24 cellular contexts compared by ENCODE assay signal in genomic region chr11:69053169-69053477, GRCh38. TPM values are rescaled to one million over a fixed set of nuclear protein-coding genes. Genes with fewer than 3 reads are reported as not detected.
DNase-seq lines count a peak whose midpoint lies in the region; ATAC-seq and TF ChIP-seq lines count a peak whose summit lies in the region.
"Had no signal": no experiment of that assay in that cellular context is flagged by ENCODE, and none has a peak within 500 bp of the region (broad histone marks: within the 10 kb centered on the region; RNA-seq: fewer than 3 reads in every experiment).

No MANE protein-coding gene starts in this region.

- H3K27ac ChIP-seq in BLaER1 treated with 17β-estradiol and CSF1 and Interleukin-3, amounts not matched to agents 10 nM and 100 nM = no peak overlapping the region
- peak overlapping the region; percentile 22 to 32 for H3K27ac ChIP-seq in esophagus (ENCODE audit: low read depth in 2 of 2, low read length in 1 of 2)
- H3K27ac ChIP-seq in rectal smooth muscle tissue (ENCODE audit: low read depth, low read length) = peak overlapping the region; percentile 70
- H3K27ac ChIP-seq: A549, C4-2B had no signal

- no peaks in the 10 kb centered on the region for H3K9me3 ChIP-seq in BLaER1 treated with 17β-estradiol and CSF1 and Interleukin-3, amounts not matched to agents 10 nM and 100 nM (replicated peaks in 1 of 11)
- no peaks in the 10 kb centered on the region for H3K9me3 ChIP-seq in Loucy (ENCODE audit: insufficient read depth, low read depth, low read length)
- H3K9me3 ChIP-seq in esophagus (ENCODE audit: control insufficient read depth in 2 of 2, insufficient read depth in 1 of 2, low read depth in 1 of 2, low read length in 1 of 2) = no peaks in the 10 kb centered on the region
- no peaks in the 10 kb centered on the region for H3K9me3 ChIP-seq in BE2C
- H3K9me3 ChIP-seq: A549, heart left ventricle had no signal

- H3K79me2 ChIP-seq in Loucy (ENCODE audit: insufficient read depth, low read length) = peaks cover 78% of the 10 kb centered on the region

- DNase-seq in SW 1271 (lab: John Stamatoyannopoulos, UW) = no peak
- DNase-seq in Ammon's horn (ENCODE audit: low spot score) = no peak
- no peak for DNase-seq in BE2C
- DNase-seq: activated CD4-positive, CD25-positive, alpha-beta regulatory T cell treated with anti-CD3 and anti-CD28 coated beads, Interleukin-2, amount 50 U/mL, for 72 hours; activated CD8-positive, alpha-beta T cell treated with anti-CD3 and anti-CD28 coated beads, Interleukin-2, amount 10 ng/mL, durations not matched to agents 7 days and 5 days; activated naive CD4-positive, alpha-beta T cell treated with anti-CD3 and anti-CD28 coated beads, Interleukin-2, amount 10 ng/mL, durations not matched to agents 7 days and 5 days; activated T-cell treated with anti-CD3 and anti-CD28 coated beads, Interleukin-2, amount 50 U/mL, for 24 hours; anterior cingulate cortex; dermis blood vessel endothelial cell; EL; midbrain; NCI-H1436 treated with DMSO at 0.1 percent for 48 hours; NCI-H69; SHP77; stimulated activated naive CD4-positive, alpha-beta T cell had no signal

- WGBS in esophagus, 2 donors = 52 to 53% methylated on average over 9 of the region's 9 CpGs

- H3K4me3 ChIP-seq in BLaER1 treated with 17β-estradiol and CSF1 and Interleukin-3, amounts not matched to agents 10 nM and 100 nM = no peak overlapping the region
- H3K4me3 ChIP-seq in Loucy (ENCODE audit: low read length, poor library complexity, severe bottlenecking) (peak overlapping the region; percentile 86), esophagus (ENCODE audit: low read depth in 1 of 2, low read length in 2 of 2) (no peak overlapping the region), rectal smooth muscle tissue (ENCODE audit: low read length) (no peak overlapping the region), BE2C (ENCODE audit: low read depth, low read length) (no peak overlapping the region)
- H3K4me3 ChIP-seq: A549, heart left ventricle had no signal

- peak overlapping the region; percentile 91 to 98 (median 96) for H3K4me2 ChIP-seq in BLaER1 treated with 17β-estradiol and CSF1 and Interleukin-3, amounts not matched to agents 10 nM and 100 nM
- peak overlapping the region; percentile 87 for H3K4me2 ChIP-seq in Loucy (ENCODE audit: low read depth, low read length, poor library complexity, severe bottlenecking)
- H3K4me2 ChIP-seq: A549 had no signal

- H3F3A ChIP-seq in Loucy (ENCODE audit: low read depth) = no peaks in the 10 kb centered on the region

- peaks cover 80 to 87% (median 86%) of the 10 kb centered on the region in 11 experiments for H4K20me1 ChIP-seq in BLaER1 treated with 17β-estradiol and CSF1 and Interleukin-3, amounts not matched to agents 10 nM and 100 nM
- peaks cover 39% of the 10 kb centered on the region for H4K20me1 ChIP-seq in Loucy (ENCODE audit: insufficient read depth, low read length, poor library complexity, severe bottlenecking)

- H3K9ac ChIP-seq in BLaER1 treated with 17β-estradiol and CSF1 and Interleukin-3, amounts not matched to agents 10 nM and 100 nM = peak overlapping the region in 5 of 11 experiments; percentile 57 to 97 (median 66); a peak in 7 of 22 replicates
- H3K9ac ChIP-seq in Loucy (ENCODE audit: low read depth, low read length, poor library complexity, severe bottlenecking) (peak overlapping the region; percentile 66), rectal smooth muscle tissue (ENCODE audit: low read length) (no peak overlapping the region)

- no peak overlapping the region for H2AFZ ChIP-seq in Loucy (ENCODE audit: low read length)

- no peak for TF ChIP-seq CTCF in Loucy (conservative IDR thresholded peaks at IDR 0.05; ENCODE audit: low read length)
- TF ChIP-seq CTCF in BE2C (IDR thresholded peaks at IDR 0.05; ENCODE audit: low read depth, low read length) = no peak

- peaks cover 7 to 36% (median 28%) of the 10 kb centered on the region in 11 experiments; a peak in 21 of 22 replicates for H3K36me3 ChIP-seq in BLaER1 treated with 17β-estradiol and CSF1 and Interleukin-3, amounts not matched to agents 10 nM and 100 nM
- H3K36me3 ChIP-seq in Loucy (ENCODE audit: insufficient read depth, low read length) (peaks cover 3% of the 10 kb centered on the region; the same call in 1 of the 2 replicates), esophagus (ENCODE audit: control insufficient read depth in 2 of 2, insufficient read depth in 2 of 2, low read length in 1 of 2) (peaks cover 0 to 34% of the 10 kb centered on the region in 2 donors), rectal smooth muscle tissue (ENCODE audit: control insufficient read depth, insufficient read depth, low read length) (peaks cover 13% of the 10 kb centered on the region), BE2C (peaks cover 12% of the 10 kb centered on the region; the same call in 1 of the 2 replicates)

- H3K4me1 ChIP-seq in BLaER1 treated with 17β-estradiol and CSF1 and Interleukin-3, amounts not matched to agents 10 nM and 100 nM = peaks cover 90 to 96% (median 94%) of the 10 kb centered on the region in 10 experiments
- H3K4me1 ChIP-seq in Loucy (ENCODE audit: insufficient read depth, low read length, poor library complexity, severe bottlenecking) = peaks cover 67% of the 10 kb centered on the region
- H3K4me1 ChIP-seq in esophagus (ENCODE audit: control insufficient read depth in 2 of 2, insufficient read depth in 2 of 2, low read length in 1 of 2) = peaks cover 7 to 22% of the 10 kb centered on the region in 2 donors
- H3K4me1 ChIP-seq in rectal smooth muscle tissue (ENCODE audit: control insufficient read depth, insufficient read depth, low read length) = peaks cover 35% of the 10 kb centered on the region
- H3K4me1 ChIP-seq in BE2C = peaks cover 11% of the 10 kb centered on the region

- H3K27me3 ChIP-seq in BLaER1 treated with 17β-estradiol and CSF1 and Interleukin-3, amounts not matched to agents 10 nM and 100 nM = no peaks in the 10 kb centered on the region
- H3K27me3 ChIP-seq in Loucy (ENCODE audit: insufficient read depth, low read length, poor library complexity, severe bottlenecking) (no peaks in the 10 kb centered on the region), esophagus (ENCODE audit: control insufficient read depth in 1 of 2, insufficient read depth in 2 of 2, low read length in 2 of 2) (no peaks in the 10 kb centered on the region), rectal smooth muscle tissue (ENCODE audit: control insufficient read depth, insufficient read depth, low read length) (no peaks in the 10 kb centered on the region), BE2C (no peaks in the 10 kb centered on the region)
- H3K27me3 ChIP-seq: heart left ventricle had no signal

- no peaks in the 10 kb centered on the region for H3K9me2 ChIP-seq in Loucy (replicated peaks; ENCODE audit: low read depth, low read length)

- ATAC-seq in HG02885 (IDR thresholded peaks at IDR 0.05; ENCODE audit: poor library complexity, unreplicated experiment) = no peak
- ATAC-seq: A549; activated CD8-positive, alpha-beta T cell treated with anti-CD3 and anti-CD28 coated beads, Interleukin-2, amount 10 ng/mL, durations not matched to agents 7 days and 5 days; left lobe of liver had no signal

RNA-seq across cellular contexts. Expression of gene TPCN2, which starts 4.4 kb away (rescaled TPM):
- polyA plus RNA-seq in esophagus = 10 to 100 TPM in 1 of 2 donors, 1 to 10 TPM in 1; 6.5 to 12.1 TPM
- 17.3 TPM for polyA plus RNA-seq in BE2C (2012; ENCODE audit: insufficient read depth, insufficient read length, low read depth)

RNA-seq across cellular contexts. Expression of gene MRGPRF, which starts 40.1 kb away (rescaled TPM):
- polyA plus RNA-seq in esophagus = 10 to 100 TPM in 1 of 2 donors, 1 to 10 TPM in 1; 5.3 to 14.7 TPM
- polyA plus RNA-seq in BE2C (2012; ENCODE audit: insufficient read depth, insufficient read length, low read depth) = not detected

Comparison
In these comparisons a context has a peak if more than half of its experiments do, and no peak if none do; other contexts are left out.
1. H3K27ac ChIP-seq: peak in esophagus (2 of 2) and rectal smooth muscle tissue (single experiment); none in BLaER1 treated with 17β-estradiol and CSF1 and Interleukin-3, amounts not matched to agents 10 nM and 100 nM (0 of 11).